14 cellular contexts compared by ENCODE assay signal in the genomic region with DNA sequence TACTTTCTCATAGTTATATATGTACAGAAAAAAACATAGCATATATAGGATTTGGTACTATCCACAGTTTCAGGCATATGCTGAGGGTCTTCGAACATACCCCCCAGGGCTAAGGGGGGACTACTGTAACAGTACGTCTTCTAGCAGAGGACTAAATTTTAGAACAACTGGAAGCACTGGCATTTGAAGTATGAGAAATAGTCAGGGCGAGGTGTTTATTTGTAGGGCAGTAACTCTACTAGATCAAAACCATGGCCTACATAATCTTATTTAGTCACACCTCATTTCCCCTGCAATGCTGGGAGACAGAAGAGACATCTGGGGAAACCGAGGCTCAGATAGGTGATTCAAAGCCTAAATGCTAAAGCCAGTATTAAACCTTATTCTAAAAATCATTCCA.
"Had no signal": no experiment of that assay in that cellular context is flagged by ENCODE, and none has a peak within 500 bp of the region (broad histone marks: within the 10 kb centered on the region; RNA-seq: fewer than 3 reads in every experiment).

No MANE protein-coding gene starts in this region.

- H3K4me2 ChIP-seq: hepatocyte had no signal

- H3K9me3 ChIP-seq: ovary, thyroid gland had no signal

- H3K27ac ChIP-seq: hepatocyte, ovary, thyroid gland had no signal

- H2AFZ ChIP-seq: hepatocyte had no signal

- H3K9me3 Mint-ChIP-seq: activated naive CD8-positive, alpha-beta T cell treated with anti-CD3 and anti-CD28 coated beads for 36 hours; neural crest cell had no signal

- DNase-seq: activated CD4-positive, alpha-beta T cell treated with anti-CD3 and anti-CD28 coated beads, Interleukin-2, amount 50 U/mL, for 1 hour; activated CD8-positive, alpha-beta memory T cell treated with anti-CD3 and anti-CD28 coated beads for 24 hours; activated naive CD8-positive, alpha-beta T cell treated with anti-CD3 and anti-CD28 coated beads for 36 hours; kidney; left ventricle myocardium superior; ovary; stimulated activated CD4-positive, alpha-beta T cell treated with anti-CD3 and anti-CD28 coated beads, Interleukin-15, amount 100 ng/mL, for 24 hours; stimulated activated CD4-positive, alpha-beta T cell treated with anti-CD3 and anti-CD28 coated beads, Interleukin-4, amount 100 ng/mL, for 1 hour; stimulated activated naive B cell treated with anti-CD40 and anti-IgM and Interleukin-4, amounts not matched to agents 10 μg/mL and 1 μg/mL and 100 μg/mL, for 72 hours; thyroid gland had no signal

- H3K36me3 Mint-ChIP-seq: activated naive CD8-positive, alpha-beta T cell treated with anti-CD3 and anti-CD28 coated beads for 36 hours; stimulated activated naive B cell treated with anti-CD40 and anti-IgM and Interleukin-4, amounts not matched to agents 10 μg/mL and 1 μg/mL and 100 μg/mL, for 72 hours had no signal

- H3K79me2 ChIP-seq: hepatocyte had no signal

- H3K27me3 Mint-ChIP-seq: activated naive CD8-positive, alpha-beta T cell treated with anti-CD3 and anti-CD28 coated beads for 36 hours; stimulated activated naive B cell treated with anti-CD40 and anti-IgM and Interleukin-4, amounts not matched to agents 10 μg/mL and 1 μg/mL and 100 μg/mL, for 72 hours had no signal

- FAIRE-seq: bronchial epithelial cell, kidney had no signal

- H3K4me3 Mint-ChIP-seq: activated naive CD8-positive, alpha-beta T cell treated with anti-CD3 and anti-CD28 coated beads for 36 hours; activated T-helper 1 cell treated with anti-CD3 and anti-CD28 coated beads, Interleukin-12 subunit alpha, Interleukin-12 subunit beta, Interleukin-2, Interleukin-4 antibody, amounts not matched to agents 30 ng/mL and 10 ng/mL and 1 ng/mL, durations not matched to agents 14 hours and 24 hours and 36 hours; neural crest cell; stimulated activated naive B cell treated with anti-CD40 and anti-IgM and Interleukin-4, amounts not matched to agents 10 μg/mL and 1 μg/mL and 100 μg/mL, for 72 hours had no signal

- H3K27ac Mint-ChIP-seq: activated naive CD8-positive, alpha-beta T cell treated with anti-CD3 and anti-CD28 coated beads for 36 hours; activated T-helper 1 cell treated with anti-CD3 and anti-CD28 coated beads, Interleukin-12 subunit alpha, Interleukin-12 subunit beta, Interleukin-2, Interleukin-4 antibody, amounts not matched to agents 30 ng/mL and 10 ng/mL and 1 ng/mL, durations not matched to agents 14 hours and 24 hours and 36 hours; stimulated activated naive B cell treated with anti-CD40 and anti-IgM and Interleukin-4, amounts not matched to agents 10 μg/mL and 1 μg/mL and 100 μg/mL, for 72 hours had no signal

- ATAC-seq: stimulated activated naive B cell treated with anti-CD40 and anti-IgM and Interleukin-4, amounts not matched to agents 10 μg/mL and 1 μg/mL and 100 μg/mL, for 72 hours had no signal

- H3K4me1 ChIP-seq: thyroid gland had no signal

- H3K27me3 ChIP-seq: hepatocyte, ovary, thyroid gland had no signal

- H3K36me3 ChIP-seq: ovary, thyroid gland had no signal

- H3K4me3 ChIP-seq: hepatocyte, ovary, thyroid gland had no signal
